Comparison of ENCODE assay signal across 16 cellular contexts in genomic region chr18:3578621-3579020, GRCh38.
"Had no signal": no experiment of that assay in that cellular context is flagged by ENCODE, and none has a peak within 500 bp of the region (broad histone marks: within the 10 kb centered on the region; RNA-seq: fewer than 3 reads in every experiment).

No MANE protein-coding gene starts in this region.

- DNase-seq: activated B cell treated with CpG ODN at 0.5 μM for 24 hours; activated CD4-positive, alpha-beta T cell treated with anti-CD3 and anti-CD28 coated beads, Interleukin-2, amount 50 U/mL, for 1 hour; activated naive CD4-positive, alpha-beta T cell treated with anti-CD3 and anti-CD28 coated beads, Interleukin-2, amount 50 U/mL, for 16 hours; dorsolateral prefrontal cortex; gastrocnemius medialis; mesendoderm; naive thymus-derived CD4-positive, alpha-beta T cell; right cardiac atrium; stimulated activated CD4-positive, alpha-beta T cell treated with anti-CD3 and anti-CD28 coated beads, Interleukin-2, amount 100 ng/mL, for 24 hours; T-cell had no signal

- H3K9me3 ChIP-seq: gastrocnemius medialis, prostate gland had no signal

- H2AFZ ChIP-seq: neural progenitor cell had no signal

- H3K4me3 ChIP-seq: cardiac muscle cell, dorsolateral prefrontal cortex, gastrocnemius medialis, neural progenitor cell, prostate gland had no signal

- H3K9me3 Mint-ChIP-seq: activated B cell treated with CpG ODN at 0.5 μM for 24 hours; naive thymus-derived CD4-positive, alpha-beta T cell; stimulated activated naive CD8-positive, alpha-beta T cell treated with anti-CD3 and anti-CD28 coated beads, Interleukin-15, Interleukin-2, amounts not matched to agents 100 ng/mL and 50 ng/mL, for 24 hours; T-cell; type B pancreatic cell had no signal

- H3K27ac ChIP-seq: cardiac muscle cell, dorsolateral prefrontal cortex, gastrocnemius medialis, neural progenitor cell, prostate gland had no signal

- H3K4me2 ChIP-seq: neural progenitor cell had no signal

- H3K27ac Mint-ChIP-seq: activated B cell treated with CpG ODN at 0.5 μM for 24 hours; naive thymus-derived CD4-positive, alpha-beta T cell; neural progenitor cell; stimulated activated naive CD8-positive, alpha-beta T cell treated with anti-CD3 and anti-CD28 coated beads, Interleukin-15, Interleukin-2, amounts not matched to agents 100 ng/mL and 50 ng/mL, for 24 hours; T-cell; type B pancreatic cell had no signal

- H3K4me1 ChIP-seq: gastrocnemius medialis, neural progenitor cell, prostate gland had no signal

- H3K4me3 Mint-ChIP-seq: activated B cell treated with CpG ODN at 0.5 μM for 24 hours; naive thymus-derived CD4-positive, alpha-beta T cell; neural progenitor cell; stimulated activated naive CD8-positive, alpha-beta T cell treated with anti-CD3 and anti-CD28 coated beads, Interleukin-15, Interleukin-2, amounts not matched to agents 100 ng/mL and 50 ng/mL, for 24 hours; T-cell; type B pancreatic cell had no signal

- H3K36me3 Mint-ChIP-seq: T-cell, type B pancreatic cell had no signal

- H3K36me3 ChIP-seq: cardiac muscle cell, gastrocnemius medialis, neural progenitor cell, prostate gland had no signal

- H3K4me1 Mint-ChIP-seq: T-cell had no signal

- H3K27me3 ChIP-seq: cardiac muscle cell, dorsolateral prefrontal cortex, gastrocnemius medialis, neural progenitor cell had no signal

- ATAC-seq: gastrocnemius medialis; naive thymus-derived CD4-positive, alpha-beta T cell; right cardiac atrium; SK-N-SH treated with all-trans-retinoic acid at 6 μM for 48 hours; T-cell had no signal

- H3K9ac ChIP-seq: neural progenitor cell had no signal

- H3K27me3 Mint-ChIP-seq: activated B cell treated with CpG ODN at 0.5 μM for 24 hours; naive thymus-derived CD4-positive, alpha-beta T cell; stimulated activated naive CD8-positive, alpha-beta T cell treated with anti-CD3 and anti-CD28 coated beads, Interleukin-15, Interleukin-2, amounts not matched to agents 100 ng/mL and 50 ng/mL, for 24 hours; T-cell had no signal
